Comparison of ENCODE assay signal across 11 cellular contexts in the genomic region with DNA sequence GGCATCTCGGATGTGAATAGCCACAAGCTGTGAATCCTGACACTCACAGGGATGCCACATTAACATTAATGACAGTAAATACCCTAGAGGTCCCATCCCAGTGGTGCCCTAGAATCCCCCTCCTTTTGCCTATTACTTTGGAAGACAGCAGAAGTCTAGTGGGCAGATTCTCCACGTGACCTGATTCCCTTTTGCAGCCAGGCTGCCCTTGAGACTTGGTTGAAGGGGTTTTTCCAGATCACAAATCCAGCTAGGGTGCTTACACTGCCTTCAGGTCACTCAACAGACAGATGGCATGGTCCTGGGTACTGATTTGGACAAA. TPM values are rescaled to one million over a fixed set of nuclear protein-coding genes. Genes with fewer than 3 reads are reported as not detected.
DNase-seq lines count a peak whose midpoint lies in the region; ATAC-seq and TF ChIP-seq lines count a peak whose summit lies in the region.
"Had no signal": no experiment of that assay in that cellular context is flagged by ENCODE, and none has a peak within 500 bp of the region (broad histone marks: within the 10 kb centered on the region; RNA-seq: fewer than 3 reads in every experiment).

No MANE protein-coding gene starts in this region.

- H3K4me1 Mint-ChIP-seq in activated CD4-positive, alpha-beta T cell treated with anti-CD3 and anti-CD28 coated beads, Interleukin-2, amount 10 ng/mL, durations not matched to agents 24 days and 14 days = peaks cover 89% of the 10 kb centered on the region
- H3K4me1 Mint-ChIP-seq in activated naive CD8-positive, alpha-beta T cell treated with anti-CD3 and anti-CD28 coated beads, Interleukin-2, amount 10 ng/mL, durations not matched to agents 7 days and 5 days = peaks cover 79% of the 10 kb centered on the region

- H3K27ac Mint-ChIP-seq in activated CD4-positive, alpha-beta T cell treated with anti-CD3 and anti-CD28 coated beads, Interleukin-2, amount 10 ng/mL, durations not matched to agents 24 days and 14 days = peak overlapping the region; percentile 99
- H3K27ac Mint-ChIP-seq in activated naive CD8-positive, alpha-beta T cell treated with anti-CD3 and anti-CD28 coated beads, Interleukin-2, amount 10 ng/mL, durations not matched to agents 7 days and 5 days = peak overlapping the region; percentile 96

- H3K4me3 Mint-ChIP-seq in activated CD4-positive, alpha-beta T cell treated with anti-CD3 and anti-CD28 coated beads, Interleukin-2, amount 10 ng/mL, durations not matched to agents 24 days and 14 days = peak overlapping the region; percentile 88
- peak overlapping the region; percentile 91 for H3K4me3 Mint-ChIP-seq in activated naive CD8-positive, alpha-beta T cell treated with anti-CD3 and anti-CD28 coated beads, Interleukin-2, amount 10 ng/mL, durations not matched to agents 7 days and 5 days

- H3K9me3 ChIP-seq in right lobe of liver (no peaks in the 10 kb centered on the region), suprapubic skin (no peaks in the 10 kb centered on the region)
- H3K9me3 ChIP-seq: A549 had no signal

- ATAC-seq in activated naive CD8-positive, alpha-beta T cell treated with anti-CD3 and anti-CD28 coated beads, Interleukin-2, amount 10 ng/mL, durations not matched to agents 7 days and 5 days (ENCODE audit: low read depth) = no peak
- ATAC-seq in right lobe of liver (no peak), HG03469 (IDR thresholded peaks at IDR 0.05; ENCODE audit: unreplicated experiment) (no peak)
- ATAC-seq: A549 had no signal

- H3K9me3 Mint-ChIP-seq in activated CD4-positive, alpha-beta T cell treated with anti-CD3 and anti-CD28 coated beads, Interleukin-2, amount 10 ng/mL, durations not matched to agents 24 days and 14 days = no peaks in the 10 kb centered on the region
- H3K9me3 Mint-ChIP-seq in activated naive CD8-positive, alpha-beta T cell treated with anti-CD3 and anti-CD28 coated beads, Interleukin-2, amount 10 ng/mL, durations not matched to agents 7 days and 5 days = no peaks in the 10 kb centered on the region

- no peak for TF ChIP-seq EP300 in suprapubic skin (IDR thresholded peaks at IDR 0.05)

- TF ChIP-seq POLR2A in right lobe of liver (IDR thresholded peaks at IDR 0.05) = no peak
- no peak for TF ChIP-seq POLR2A in suprapubic skin (IDR thresholded peaks at IDR 0.05)

- no peaks in the 10 kb centered on the region for H3K27me3 Mint-ChIP-seq in activated CD4-positive, alpha-beta T cell treated with anti-CD3 and anti-CD28 coated beads, Interleukin-2, amount 10 ng/mL, durations not matched to agents 24 days and 14 days
- no peaks in the 10 kb centered on the region for H3K27me3 Mint-ChIP-seq in activated naive CD8-positive, alpha-beta T cell treated with anti-CD3 and anti-CD28 coated beads, Interleukin-2, amount 10 ng/mL, durations not matched to agents 7 days and 5 days

- intact Hi-C loops in activated CD4-positive, alpha-beta T cell treated with anti-CD3 and anti-CD28 coated beads, Interleukin-2, amount 10 ng/mL, durations not matched to agents 24 days and 14 days (cut with micrococcal nuclease) = loop anchor here (5.0 to 10.0 kb wide), 4 partner anchors 416 to 1596 kb away; no protein-coding TSS in a partner anchor
- intact Hi-C loops in right lobe of liver (cut with DNase I) = no loop called here

- DNase-seq in activated CD4-positive, alpha-beta T cell treated with anti-CD3 and anti-CD28 coated beads, Interleukin-2, amount 10 ng/mL, durations not matched to agents 24 days and 14 days = no peak
- no peak for DNase-seq in activated CD4-positive, alpha-beta T cell treated with anti-CD3 and anti-CD28 coated beads for 48 hours
- no peak for DNase-seq in activated naive CD8-positive, alpha-beta T cell treated with anti-CD3 and anti-CD28 coated beads, Interleukin-2, amount 10 ng/mL, durations not matched to agents 7 days and 5 days
- DNase-seq in right lobe of liver (no peak), suprapubic skin (ENCODE audit: low spot score in 2 of 2) (no peak), NCI-H2107 (lab: John Stamatoyannopoulos, UW) (no peak), cerebellar cortex (ENCODE audit: low spot score) (no peak)
- DNase-seq: activated CD8-positive, alpha-beta memory T cell treated with anti-CD3 and anti-CD28 coated beads, Interleukin-2, amount 50 U/mL, for 48 hours; NCI-H526 treated with DMSO at 0.1 percent for 48 hours had no signal

- H3K4me1 ChIP-seq in right lobe of liver (peaks cover 0 to 21% (median 0%) of the 10 kb centered on the region in 4 donors), suprapubic skin (peaks cover 99% of the 10 kb centered on the region)

- peak overlapping the region in 2 of 3 donors; percentile 54 to 89 for H3K27ac ChIP-seq in right lobe of liver
- H3K27ac ChIP-seq in suprapubic skin = peak overlapping the region; percentile 97

- POLR2A ChIA-PET in activated naive CD8-positive, alpha-beta T cell treated with anti-CD3 and anti-CD28 coated beads, Interleukin-2, amount 10 ng/mL, durations not matched to agents 7 days and 5 days (lab: Charles Lee) = interaction anchor here (4.2 to 18.4 kb wide), 3 partner anchors 6 to 22 kb away, joined by 28 to 465 read pairs (median 428); partner anchors contain the start of gene HDAC7

- peaks cover 80% of the 10 kb centered on the region for H3K36me3 Mint-ChIP-seq in activated CD4-positive, alpha-beta T cell treated with anti-CD3 and anti-CD28 coated beads, Interleukin-2, amount 10 ng/mL, durations not matched to agents 24 days and 14 days (ENCODE audit: low read depth)
- peaks cover 22% of the 10 kb centered on the region for H3K36me3 Mint-ChIP-seq in activated naive CD8-positive, alpha-beta T cell treated with anti-CD3 and anti-CD28 coated beads, Interleukin-2, amount 10 ng/mL, durations not matched to agents 7 days and 5 days

- H3K36me3 ChIP-seq in right lobe of liver (no peaks in the 10 kb centered on the region), suprapubic skin (no peaks in the 10 kb centered on the region)

- H3K27me3 ChIP-seq in right lobe of liver (no peaks in the 10 kb centered on the region), suprapubic skin (no peaks in the 10 kb centered on the region)

- TF ChIP-seq CTCF in right lobe of liver (IDR thresholded peaks at IDR 0.05) (no peak), suprapubic skin (IDR thresholded peaks at IDR 0.05) (no peak)

- WGBS in right lobe of liver (ENCODE audit: insufficient coverage, low coverage, low lambda C conversion rate, missing lambda C conversion rate) = 20% methylated on average over 1 of the region's 2 CpGs
- WGBS in suprapubic skin = 66% methylated on average over 2 of the region's 2 CpGs

- no peak overlapping the region for H3K4me3 ChIP-seq in right lobe of liver
- no peak overlapping the region for H3K4me3 ChIP-seq in suprapubic skin
- H3K4me3 ChIP-seq: A549 had no signal

RNA-seq across cellular contexts. Expression of gene HDAC7, which starts 8.7 kb away (rescaled TPM):
- total RNA-seq in activated CD4-positive, alpha-beta T cell treated with anti-CD3 and anti-CD28 coated beads, Interleukin-2, amount 10 ng/mL, durations not matched to agents 24 days and 14 days = 405 and 419 TPM in 2 replicates
- 100 to 1,000 TPM; 200 to 215 TPM for total RNA-seq in activated naive CD8-positive, alpha-beta T cell treated with anti-CD3 and anti-CD28 coated beads, Interleukin-2, amount 10 ng/mL, durations not matched to agents 7 days and 5 days
- 10 to 100 TPM in 2 of 6 experiments, 1 to 10 TPM in 4; 6.6 to 18.8 (median 8.4) TPM for total RNA-seq in right lobe of liver
- total RNA-seq in suprapubic skin = 100 to 1,000 TPM in 1 of 4 donors, 10 to 100 TPM in 3; 47.9 to 152 (median 76.2) TPM

RNA-seq across cellular contexts. Expression of gene SLC48A1, which starts 38.0 kb away (rescaled TPM):
- total RNA-seq in activated CD4-positive, alpha-beta T cell treated with anti-CD3 and anti-CD28 coated beads, Interleukin-2, amount 10 ng/mL, durations not matched to agents 24 days and 14 days = 10.7 and 12.3 TPM in 2 replicates
- 10 to 100 TPM; 13.4 to 13.9 TPM for total RNA-seq in activated naive CD8-positive, alpha-beta T cell treated with anti-CD3 and anti-CD28 coated beads, Interleukin-2, amount 10 ng/mL, durations not matched to agents 7 days and 5 days
- total RNA-seq in right lobe of liver (10 to 100 TPM; 12.4 to 20.4 (median 18.0) TPM), suprapubic skin (10 to 100 TPM; 38.2 to 53.6 (median 44.7) TPM)

RNA-seq across cellular contexts. Expression of gene RAPGEF3, which starts 52.4 kb away (rescaled TPM):
- 3.6 and 4.5 TPM in 2 replicates for total RNA-seq in activated CD4-positive, alpha-beta T cell treated with anti-CD3 and anti-CD28 coated beads, Interleukin-2, amount 10 ng/mL, durations not matched to agents 24 days and 14 days
- total RNA-seq in activated naive CD8-positive, alpha-beta T cell treated with anti-CD3 and anti-CD28 coated beads, Interleukin-2, amount 10 ng/mL, durations not matched to agents 7 days and 5 days = 1 to 10 TPM in 1 of 2 experiments, under 1 TPM in 1; 0.94 to 1.1 TPM
- 1 to 10 TPM in 5 of 6 experiments, under 1 TPM in 1; 0.81 to 4.6 (median 2.6) TPM for total RNA-seq in right lobe of liver
- total RNA-seq in suprapubic skin = 10 to 100 TPM in 3 of 4 donors, 1 to 10 TPM in 1; 9.3 to 48.9 (median 20.0) TPM
